In the genomic region with DNA sequence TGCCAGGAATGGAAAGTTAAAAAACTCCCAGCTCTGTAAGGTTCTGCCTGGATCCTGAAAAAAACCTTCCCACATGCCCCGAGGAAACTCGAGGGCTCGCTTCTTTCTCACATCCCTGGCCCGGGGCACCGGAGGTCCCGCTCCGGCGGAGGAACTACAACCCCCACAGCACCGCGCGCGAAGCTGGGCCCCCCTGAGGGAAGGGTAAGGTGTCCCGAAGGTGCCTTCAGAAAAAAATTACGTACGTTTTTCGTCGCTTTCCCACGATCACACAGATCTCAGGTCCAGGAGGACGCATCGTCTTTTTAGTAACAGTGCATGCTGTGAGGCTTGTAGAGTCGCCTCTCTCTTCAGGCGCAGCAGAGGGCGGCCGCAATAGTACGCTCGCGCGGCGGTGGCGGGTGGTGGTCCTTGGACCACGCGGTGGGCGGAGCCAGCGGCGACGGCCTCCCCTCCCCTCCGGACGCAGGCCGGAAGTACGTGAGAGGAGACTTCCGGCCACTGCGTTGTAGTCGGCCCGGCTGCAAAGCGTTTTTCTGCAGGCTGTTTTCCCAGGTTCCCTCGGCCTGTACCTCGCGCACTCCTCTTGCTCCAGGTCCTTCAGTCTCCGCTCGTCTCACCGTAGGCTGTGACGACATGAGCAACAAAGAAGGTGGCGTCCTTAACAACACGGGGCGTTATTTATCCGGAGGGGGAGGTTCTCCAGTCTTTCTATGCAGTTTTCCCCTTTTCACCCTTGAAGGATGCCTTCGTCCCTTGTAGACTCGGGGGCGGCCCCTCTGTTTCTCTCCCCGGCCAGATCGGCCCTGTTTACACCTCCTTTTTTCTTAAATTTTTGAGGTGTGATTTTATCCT, we compare ENCODE assay signal across 8 cellular contexts. TPM values are rescaled to one million over a fixed set of nuclear protein-coding genes. Genes with fewer than 3 reads are reported as not detected.
A peak's percentile ranks its signal among the peaks of the same experiment; 100 is the strongest.
DNase-seq lines count a peak whose midpoint lies in the region; ATAC-seq and TF ChIP-seq lines count a peak whose summit lies in the region.

A gene with protein sequence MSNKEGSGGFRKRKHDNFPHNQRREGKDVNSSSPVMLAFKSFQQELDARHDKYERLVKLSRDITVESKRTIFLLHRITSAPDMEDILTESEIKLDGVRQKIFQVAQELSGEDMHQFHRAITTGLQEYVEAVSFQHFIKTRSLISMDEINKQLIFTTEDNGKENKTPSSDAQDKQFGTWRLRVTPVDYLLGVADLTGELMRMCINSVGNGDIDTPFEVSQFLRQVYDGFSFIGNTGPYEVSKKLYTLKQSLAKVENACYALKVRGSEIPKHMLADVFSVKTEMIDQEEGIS (plus strand): TSS at position 495 of the 855 bp plus-strand sequence. CDS start 142 bp downstream, at position 637.

- H3K4me1 ChIP-seq in prostate gland (replicated peaks) (no peaks in the 10 kb centered on the region), urinary bladder (ENCODE audit: insufficient read depth) (peaks cover 3% of the 10 kb centered on the region)

- no peaks in the 10 kb centered on the region for H3K9me3 ChIP-seq in prostate gland

- TF ChIP-seq POLR2A in prostate gland (IDR thresholded peaks at IDR 0.05): peak; percentile 77

- in situ Hi-C loops in GM13977 (cut with MboI; ENCODE audit: low pct_unique_long_range_greater_than_20kb, low sequenced_read_pairs, unreplicated experiment): loop anchor here (10.0 kb wide), 1 partner anchor 114 kb away; no protein-coding TSS in a partner anchor

- peak; percentile 90 for DNase-seq in GM13977 (ENCODE audit: low spot score)
- peak; percentile 65 to 77 for DNase-seq in NCI-H187 (lab: John Stamatoyannopoulos, UW)
- DNase-seq in T-helper 2 cell: peak; percentile 75 to 96 (median 84)
- peak; percentile 95 for DNase-seq in left ventricle myocardium superior
- DNase-seq in prostate gland (ENCODE audit: low spot score): peak; percentile 83

- H3K36me3 ChIP-seq in prostate gland (no peaks in the 10 kb centered on the region), urinary bladder (ENCODE audit: insufficient read depth) (peaks cover 1% of the 10 kb centered on the region)

- under 1% methylated on average over 61 of the region's 61 CpGs for WGBS in prostate gland
- WGBS in urinary bladder: under 1% methylated on average over 61 of the region's 61 CpGs

- H3K4me3 ChIP-seq in prostate gland (peak within 1 kb of the TSS; percentile 55 to 82), urinary bladder (ENCODE audit: low read depth, low read length) (peak within 1 kb of the TSS; percentile 57)

- TF ChIP-seq CTCF in GM13977 (IDR thresholded peaks at IDR 0.05; ENCODE audit: extremely low read depth, insufficient read depth, missing control alignments) (no peak), prostate gland (IDR thresholded peaks at IDR 0.05) (peak in 1 of 4 experiments; percentile 6)

- ATAC-seq in HG02884 (IDR thresholded peaks at IDR 0.05; ENCODE audit: unreplicated experiment) (peak; percentile 95), left ventricle myocardium superior (peak; percentile 99)

- H3K27me3 ChIP-seq in prostate gland (replicated peaks; ENCODE audit: insufficient read depth): no peaks in the 10 kb centered on the region

- H3K27ac ChIP-seq in angular gyrus (ENCODE audit: low read depth, low read length) (peak within 1 kb of the TSS; percentile 99), prostate gland (peak within 1 kb of the TSS; percentile 90 to 91), urinary bladder (ENCODE audit: low read depth) (peak within 1 kb of the TSS; percentile 85)

- intact Hi-C loops in left ventricle myocardium superior (cut with micrococcal nuclease) (loop anchor here (10.0 kb wide), 1 partner anchor 104 kb away; a partner anchor contains a TSS), prostate gland (cut with DNase I) (loop anchor here (2.0 to 5.0 kb wide), 2 partner anchors 106 to 191 kb away; a partner anchor contains a TSS)

RNA-seq across cellular contexts. Expression of the gene that starts here (rescaled TPM):
- total RNA-seq in left ventricle myocardium superior (26.7 TPM), prostate gland (10 to 100 TPM; 23.5 to 41.2 TPM), urinary bladder (64.0 TPM)
- polyA plus RNA-seq in urinary bladder: 35.4 TPM

Comparison
In these comparisons a context has a peak if more than half of its experiments do, and no peak if none do; other contexts are left out.
1. Peak in every context shown above with its lines: DNase-seq, ATAC-seq, H3K4me3 ChIP-seq and H3K27ac ChIP-seq.